11 cellular contexts compared by ENCODE assay signal in genomic region chr19:4557186-4557970, GRCh38. TPM values are rescaled to one million over a fixed set of nuclear protein-coding genes. Genes with fewer than 3 reads are reported as not detected.
DNase-seq lines count a peak whose midpoint lies in the region; ATAC-seq, FAIRE-seq and TF ChIP-seq lines count a peak whose summit lies in the region.
"Had no signal": no experiment of that assay in that cellular context is flagged by ENCODE, and none has a peak within 500 bp of the region (broad histone marks: within the 10 kb centered on the region; RNA-seq: fewer than 3 reads in every experiment).

No MANE protein-coding gene starts in this region.

- POLR2A ChIA-PET in HEK293 (lab: Yijun Ruan, JAX), result no interaction called here
- POLR2A ChIA-PET in activated CD8-positive, alpha-beta T cell treated with anti-CD3 and anti-CD28 coated beads, Interleukin-2, amount 10 ng/mL, durations not matched to agents 7 days and 5 days (lab: Charles Lee), result no interaction called here

- peak; percentile 47 for DNase-seq in Daoy (ENCODE audit: low read depth)
- peak; percentile 37 for DNase-seq in activated CD8-positive, alpha-beta T cell treated with anti-CD3 and anti-CD28 coated beads, Interleukin-2, amount 10 ng/mL, durations not matched to agents 7 days and 5 days
- no peak for DNase-seq in keratinocyte (ENCODE audit: low read depth, low spot score)
- no peak for DNase-seq in D721Med (ENCODE audit: insufficient read length, low spot score)
- DNase-seq in kidney glomerular epithelial cell (lab: John Stamatoyannopoulos, UW), result no peak
- DNase-seq in NCI-H446 (lab: John Stamatoyannopoulos, UW), result no peak
- DNase-seq: NCI-H2227 treated with DMSO at 0.1 percent for 48 hours had no signal

- H3K27ac ChIP-seq in HEK293 (ENCODE audit: extremely low read depth, low read depth, low read length), result no peak overlapping the region
- no peak overlapping the region for H3K27ac ChIP-seq in keratinocyte (ENCODE audit: control insufficient read depth, insufficient read depth, low read length)
- H3K27ac ChIP-seq: parathyroid adenoma had no signal

- CTCF ChIA-PET in HEK293 (lab: Yijun Ruan, JAX), result interaction anchor here (0.6 to 1.7 kb wide), 4 partner anchors 9 to 79 kb away, joined by 3 to 11 read pairs (median 6); no protein-coding TSS in a partner anchor
- CTCF ChIA-PET in activated CD8-positive, alpha-beta T cell treated with anti-CD3 and anti-CD28 coated beads, Interleukin-2, amount 10 ng/mL, durations not matched to agents 7 days and 5 days (lab: Charles Lee), result no interaction called here

- dilution Hi-C loops in keratinocyte (cut with MboI; ENCODE audit: extremely low pct_ligation_motif_present, low sequenced_read_pairs), result no loop called here

- no peaks in the 10 kb centered on the region for H3K27me3 Mint-ChIP-seq in activated CD8-positive, alpha-beta T cell treated with anti-CD3 and anti-CD28 coated beads, Interleukin-2, amount 10 ng/mL, durations not matched to agents 7 days and 5 days (ENCODE audit: low read depth)
- H3K27me3 Mint-ChIP-seq: activated B cell treated with CpG ODN at 0.5 μM for 24 hours had no signal

- H3K36me3 Mint-ChIP-seq in activated CD8-positive, alpha-beta T cell treated with anti-CD3 and anti-CD28 coated beads, Interleukin-2, amount 10 ng/mL, durations not matched to agents 7 days and 5 days (ENCODE audit: low read depth), result no peaks in the 10 kb centered on the region

- TF ChIP-seq CTCF in HEK293 (tag by site-specific recombination; IDR thresholded peaks at IDR 0.05) (0 out of 2 replicates have a peak, but pooled peaks have one; percentile 44), keratinocyte (optimal IDR thresholded peaks at IDR 0.05 in 1 of 3, IDR thresholded peaks at IDR 0.05 in 1 of 3, conservative IDR thresholded peaks at IDR 0.05 in 1 of 3; ENCODE audit: extremely low read depth in 1 of 3, insufficient read depth in 2 of 3, low read length in 3 of 3) (peak; percentile 33 to 44 (median 35)), D721Med (IDR thresholded peaks at IDR 0.05; ENCODE audit: insufficient read depth, missing control alignments) (no peak)

- H3K9me3 Mint-ChIP-seq in activated CD8-positive, alpha-beta T cell treated with anti-CD3 and anti-CD28 coated beads, Interleukin-2, amount 10 ng/mL, durations not matched to agents 7 days and 5 days (ENCODE audit: insufficient read depth), result no peaks in the 10 kb centered on the region
- H3K9me3 Mint-ChIP-seq: activated B cell treated with CpG ODN at 0.5 μM for 24 hours had no signal

- FAIRE-seq in keratinocyte (lab: Jason Lieb, UNC) (no peak), D721Med (lab: Jason Lieb, UNC) (no peak)

- H3K4me3 Mint-ChIP-seq in activated CD8-positive, alpha-beta T cell treated with anti-CD3 and anti-CD28 coated beads, Interleukin-2, amount 10 ng/mL, durations not matched to agents 7 days and 5 days, result no peak overlapping the region
- H3K4me3 Mint-ChIP-seq: activated B cell treated with CpG ODN at 0.5 μM for 24 hours had no signal

- no peak overlapping the region for H3K4me3 ChIP-seq in HEK293 (ENCODE audit: low read depth, low read length)
- H3K4me3 ChIP-seq in keratinocyte (ENCODE audit: control insufficient read depth in 2 of 3, extremely low read depth in 1 of 3, insufficient read depth in 2 of 3, low read depth in 1 of 3, low read length in 3 of 3), result no peak overlapping the region

- H3K9ac ChIP-seq in keratinocyte (ENCODE audit: control insufficient read depth, extremely low read depth, insufficient read depth, low read length), result no peak overlapping the region
- H3K9ac ChIP-seq: parathyroid adenoma had no signal

- peak; percentile 48 for ATAC-seq in activated CD8-positive, alpha-beta T cell treated with anti-CD3 and anti-CD28 coated beads, Interleukin-2, amount 10 ng/mL, durations not matched to agents 7 days and 5 days
- no peak for ATAC-seq in esophagus mucosa

- H3K79me2 ChIP-seq in keratinocyte (ENCODE audit: control insufficient read depth, insufficient read depth, low read length), result no peaks in the 10 kb centered on the region
- H3K79me2 ChIP-seq: parathyroid adenoma had no signal

- H3K27ac Mint-ChIP-seq in activated CD8-positive, alpha-beta T cell treated with anti-CD3 and anti-CD28 coated beads, Interleukin-2, amount 10 ng/mL, durations not matched to agents 7 days and 5 days, result no peak overlapping the region
- H3K27ac Mint-ChIP-seq: activated B cell treated with CpG ODN at 0.5 μM for 24 hours had no signal

- H3K9me3 ChIP-seq in HEK293 (ENCODE audit: control insufficient read depth, insufficient read depth, low read depth, low read length) (no peaks in the 10 kb centered on the region), keratinocyte (ENCODE audit: control insufficient read depth, low read depth, low read length) (no peaks in the 10 kb centered on the region)

- H2AFZ ChIP-seq in keratinocyte (ENCODE audit: control insufficient read depth, low read length), result no peak overlapping the region
- H2AFZ ChIP-seq: parathyroid adenoma had no signal

- H4K20me1 ChIP-seq in keratinocyte (ENCODE audit: control insufficient read depth, extremely low read depth, insufficient read depth, low read length), result no peaks in the 10 kb centered on the region

- no peaks in the 10 kb centered on the region for H3K4me1 ChIP-seq in HEK293 (ENCODE audit: control insufficient read depth, insufficient read depth, low read length)
- H3K4me1 ChIP-seq in keratinocyte (ENCODE audit: control insufficient read depth, extremely low read depth, insufficient read depth, low read length), result no peaks in the 10 kb centered on the region
- H3K4me1 ChIP-seq: parathyroid adenoma had no signal

- no peak overlapping the region for H3K4me2 ChIP-seq in keratinocyte (ENCODE audit: control insufficient read depth, extremely low read depth, insufficient read depth, low read depth, low read length)

- no peaks in the 10 kb centered on the region for H3K9me1 ChIP-seq in keratinocyte (ENCODE audit: control insufficient read depth, extremely low read depth, insufficient read depth, low read length)

- H3K27me3 ChIP-seq in keratinocyte (ENCODE audit: control insufficient read depth, extremely low read depth, insufficient read depth, low read length), result no peaks in the 10 kb centered on the region

- peaks cover 6% of the 10 kb centered on the region for H3K4me1 Mint-ChIP-seq in activated CD8-positive, alpha-beta T cell treated with anti-CD3 and anti-CD28 coated beads, Interleukin-2, amount 10 ng/mL, durations not matched to agents 7 days and 5 days (ENCODE audit: low read depth)

- peaks cover 0 to 34% of the 10 kb centered on the region in 2 experiments; a peak in 2 of 3 replicates for H3K36me3 ChIP-seq in HEK293 (ENCODE audit: control insufficient read depth in 2 of 2, insufficient read depth in 1 of 2, low read length in 2 of 2)
- H3K36me3 ChIP-seq in keratinocyte (ENCODE audit: control insufficient read depth in 2 of 2, extremely low read depth in 1 of 2, insufficient read depth in 2 of 2, low read length in 2 of 2), result no peaks in the 10 kb centered on the region

RNA-seq across cellular contexts. Expression of gene SEMA6B, which starts 2.1 kb away (rescaled TPM):
- 2.3 and 3.2 TPM in 2 replicates for total RNA-seq in Daoy (2014; rRNA removed; shearing (Covaris generic))
- not detected for total RNA-seq in activated CD8-positive, alpha-beta T cell treated with anti-CD3 and anti-CD28 coated beads, Interleukin-2, amount 10 ng/mL, durations not matched to agents 7 days and 5 days
- 0.41 to 1.1 TPM (median 1.1 TPM) in 3 replicates for polyA plus RNA-seq in keratinocyte
- polyA plus RNA-seq in keratinocyte (2011; ENCODE audit: low read depth), result not detected
- polyA plus RNA-seq in keratinocyte (2011; cell fraction: cytosol; rRNA removed), result 0.41 and 1.4 TPM in 2 replicates
- 0.97 and 2.1 TPM in 2 replicates for polyA plus RNA-seq in keratinocyte (2011; cell fraction: nucleus; rRNA removed)
- polyA plus RNA-seq in keratinocyte (2012; ENCODE audit: low replicate concordance), result 0.20 and 1.4 TPM in 2 replicates
- polyA minus RNA-seq in keratinocyte, result 1.8 to 4.3 TPM (median 2.9 TPM) in 3 replicates
- polyA minus RNA-seq in keratinocyte (2011; cell fraction: cytosol; rRNA and poly(A)+ RNA removed), result 2.7 TPM
- polyA minus RNA-seq in keratinocyte (2011; cell fraction: nucleus; rRNA and poly(A)+ RNA removed), result 1.6 and 3.0 TPM in 2 replicates
- 2.0 TPM for total RNA-seq in esophagus mucosa

RNA-seq across cellular contexts. Expression of gene LRG1, which starts 17.5 kb away (rescaled TPM):
- total RNA-seq in Daoy (2014; rRNA removed; shearing (Covaris generic)), result 0.03 and 0.69 TPM in 2 replicates
- total RNA-seq in activated CD8-positive, alpha-beta T cell treated with anti-CD3 and anti-CD28 coated beads, Interleukin-2, amount 10 ng/mL, durations not matched to agents 7 days and 5 days, result not detected
- polyA plus RNA-seq in keratinocyte, result 1.2 to 3.5 TPM (median 1.3 TPM) in 3 replicates
- 0.51 TPM for polyA plus RNA-seq in keratinocyte (2011; ENCODE audit: low read depth)
- 1.2 and 1.5 TPM in 2 replicates for polyA plus RNA-seq in keratinocyte (2011; cell fraction: cytosol; rRNA removed)
- 2.8 and 3.9 TPM in 2 replicates for polyA plus RNA-seq in keratinocyte (2011; cell fraction: nucleus; rRNA removed)
- 0.78 and 1.9 TPM in 2 replicates for polyA plus RNA-seq in keratinocyte (2012; ENCODE audit: low replicate concordance)
- 0.83 to 5.8 TPM (median 1.4 TPM) in 3 replicates for polyA minus RNA-seq in keratinocyte
- 1.7 TPM for polyA minus RNA-seq in keratinocyte (2011; cell fraction: cytosol; rRNA and poly(A)+ RNA removed)
- polyA minus RNA-seq in keratinocyte (2011; cell fraction: nucleus; rRNA and poly(A)+ RNA removed), result 1.9 and 2.3 TPM in 2 replicates
- total RNA-seq in esophagus mucosa, result 24.9 TPM

RNA-seq across cellular contexts. Expression of gene PLIN5, which starts 22.4 kb away (rescaled TPM):
- total RNA-seq in Daoy (2014; rRNA removed; shearing (Covaris generic)), result 0.15 and 1.3 TPM in 2 replicates
- not detected for total RNA-seq in activated CD8-positive, alpha-beta T cell treated with anti-CD3 and anti-CD28 coated beads, Interleukin-2, amount 10 ng/mL, durations not matched to agents 7 days and 5 days
- 0.04 TPM in 1 of 3 replicates, not detected in the others for polyA plus RNA-seq in keratinocyte
- 0.50 TPM for polyA plus RNA-seq in keratinocyte (2011; ENCODE audit: low read depth)
- polyA plus RNA-seq in keratinocyte (2011; cell fraction: cytosol; rRNA removed), result not detected in 2 replicates
- 0.19 and 0.27 TPM in 2 replicates for polyA plus RNA-seq in keratinocyte (2011; cell fraction: nucleus; rRNA removed)
- polyA plus RNA-seq in keratinocyte (2012; ENCODE audit: low replicate concordance), result 0.06 TPM in 1 of 2 replicates, not detected in the other
- not detected in 3 replicates for polyA minus RNA-seq in keratinocyte
- not detected for polyA minus RNA-seq in keratinocyte (2011; cell fraction: cytosol; rRNA and poly(A)+ RNA removed)
- polyA minus RNA-seq in keratinocyte (2011; cell fraction: nucleus; rRNA and poly(A)+ RNA removed), result not detected in 2 replicates
- total RNA-seq in esophagus mucosa, result 2.4 TPM

RNA-seq across cellular contexts. Expression of gene PLIN4, which starts 39.1 kb away (rescaled TPM):
- 0.57 and 0.69 TPM in 2 replicates for total RNA-seq in Daoy (2014; rRNA removed; shearing (Covaris generic))
- not detected for total RNA-seq in activated CD8-positive, alpha-beta T cell treated with anti-CD3 and anti-CD28 coated beads, Interleukin-2, amount 10 ng/mL, durations not matched to agents 7 days and 5 days
- 0.01 TPM in 1 of 3 replicates, not detected in the others for polyA plus RNA-seq in keratinocyte
- polyA plus RNA-seq in keratinocyte (2011; ENCODE audit: low read depth), result not detected
- not detected in 2 replicates for polyA plus RNA-seq in keratinocyte (2011; cell fraction: cytosol; rRNA removed)
- polyA plus RNA-seq in keratinocyte (2011; cell fraction: nucleus; rRNA removed), result 0.03 TPM in 1 of 2 replicates, not detected in the other
- 0.03 and 0.25 TPM in 2 replicates for polyA plus RNA-seq in keratinocyte (2012; ENCODE audit: low replicate concordance)
- polyA minus RNA-seq in keratinocyte, result not detected in 3 replicates
- polyA minus RNA-seq in keratinocyte (2011; cell fraction: cytosol; rRNA and poly(A)+ RNA removed), result not detected
- polyA minus RNA-seq in keratinocyte (2011; cell fraction: nucleus; rRNA and poly(A)+ RNA removed), result not detected in 2 replicates
- total RNA-seq in esophagus mucosa, result 0.96 TPM
- total RNA-seq: activated B cell treated with CpG ODN at 0.5 μM for 24 hours had no signal

Comparison
In these comparisons a context has a peak if more than half of its experiments do, and no peak if none do; other contexts are left out.
1. DNase-seq: peak in Daoy (single experiment) and activated CD8-positive, alpha-beta T cell treated with anti-CD3 and anti-CD28 coated beads, Interleukin-2, amount 10 ng/mL, durations not matched to agents 7 days and 5 days (single experiment); none in keratinocyte (single experiment), D721Med (single experiment), kidney glomerular epithelial cell (single experiment) and NCI-H446 (0 of 2).
2. RNA of gene LRG1, which starts 17.5 kb away (total RNA-seq): 24.9 TPM in esophagus mucosa (single experiment); 0.03 to 0.69 TPM in Daoy and not detected in activated CD8-positive, alpha-beta T cell treated with anti-CD3 and anti-CD28 coated beads, Interleukin-2, amount 10 ng/mL, durations not matched to agents 7 days and 5 days; every median in the first group is over 10 times any median in the second.